ENCODE assay signal across 1 cellular context in the genomic region with DNA sequence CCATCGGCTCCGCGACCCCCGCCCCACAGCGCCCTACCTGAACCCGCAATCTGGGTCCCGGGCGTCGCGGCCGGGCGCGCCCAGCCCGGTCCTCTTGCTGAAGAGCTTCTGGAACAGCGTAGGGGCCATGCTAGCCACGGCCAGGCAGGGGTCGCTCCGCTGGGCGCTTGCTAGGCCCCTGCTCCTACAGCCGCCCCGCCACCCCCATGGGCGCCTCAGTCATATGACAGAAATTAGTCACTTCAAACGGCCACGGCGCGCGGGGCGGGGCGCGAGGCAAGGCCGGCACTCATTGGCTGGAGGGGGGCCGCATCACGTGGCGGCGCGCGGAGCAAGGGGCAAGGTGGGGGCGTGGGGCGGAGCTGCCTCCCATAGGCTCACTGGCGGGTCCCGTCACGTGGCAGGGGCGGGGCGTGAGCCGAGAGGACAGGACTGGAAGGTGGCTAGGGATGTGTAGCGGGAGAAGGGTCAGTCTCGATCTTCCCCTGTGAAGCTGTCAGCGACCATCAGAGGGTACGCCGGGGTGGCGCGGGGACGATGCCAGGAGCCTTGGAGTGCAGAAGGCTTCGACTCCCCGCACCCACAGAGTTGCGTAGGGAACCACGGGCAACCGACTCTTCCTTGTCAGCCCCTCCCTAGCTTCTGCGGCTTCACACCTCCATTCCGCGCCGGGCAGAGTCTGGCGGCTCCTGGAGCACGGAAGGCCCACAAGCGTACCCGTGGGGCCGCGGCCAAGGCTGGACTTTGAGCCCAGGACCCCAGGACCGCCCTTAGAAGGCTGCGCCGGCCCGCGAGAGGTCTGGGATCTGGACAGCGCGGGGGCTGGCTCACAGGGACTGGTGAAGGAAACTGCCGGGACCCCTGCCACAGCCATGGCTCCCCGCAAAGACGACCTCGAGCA.
TF ChIP-seq lines count a peak whose summit lies in the region.

FNIP1 (minus strand) TSS at position 225 of the 901 bp plus-strand sequence; CDS start at position 129, 96 bp downstream.

TF ChIP-seq in HEK293, 187 proteins besides CTCF, POLR2A, EP300 and RAD21 (continued from another document and continues in another):
- TF ChIP-seq, protein P1, sequence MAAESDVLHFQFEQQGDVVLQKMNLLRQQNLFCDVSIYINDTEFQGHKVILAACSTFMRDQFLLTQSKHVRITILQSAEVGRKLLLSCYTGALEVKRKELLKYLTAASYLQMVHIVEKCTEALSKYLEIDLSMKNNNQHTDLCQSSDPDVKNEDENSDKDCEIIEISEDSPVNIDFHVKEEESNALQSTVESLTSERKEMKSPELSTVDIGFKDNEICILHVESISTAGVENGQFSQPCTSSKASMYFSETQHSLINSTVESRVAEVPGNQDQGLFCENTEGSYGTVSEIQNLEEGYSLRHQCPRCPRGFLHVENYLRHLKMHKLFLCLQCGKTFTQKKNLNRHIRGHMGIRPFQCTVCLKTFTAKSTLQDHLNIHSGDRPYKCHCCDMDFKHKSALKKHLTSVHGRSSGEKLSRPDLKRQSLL (tag by site-specific recombination; IDR thresholded peaks at IDR 0.05), result 0 out of 2 replicates have a peak, but pooled peaks have one; percentile 16
- TF ChIP-seq MEIS1 (CRISPR knock-in tag; IDR thresholded peaks at IDR 0.05; ENCODE audit: borderline replicate concordance), result no peak
- TF ChIP-seq, protein P2, sequence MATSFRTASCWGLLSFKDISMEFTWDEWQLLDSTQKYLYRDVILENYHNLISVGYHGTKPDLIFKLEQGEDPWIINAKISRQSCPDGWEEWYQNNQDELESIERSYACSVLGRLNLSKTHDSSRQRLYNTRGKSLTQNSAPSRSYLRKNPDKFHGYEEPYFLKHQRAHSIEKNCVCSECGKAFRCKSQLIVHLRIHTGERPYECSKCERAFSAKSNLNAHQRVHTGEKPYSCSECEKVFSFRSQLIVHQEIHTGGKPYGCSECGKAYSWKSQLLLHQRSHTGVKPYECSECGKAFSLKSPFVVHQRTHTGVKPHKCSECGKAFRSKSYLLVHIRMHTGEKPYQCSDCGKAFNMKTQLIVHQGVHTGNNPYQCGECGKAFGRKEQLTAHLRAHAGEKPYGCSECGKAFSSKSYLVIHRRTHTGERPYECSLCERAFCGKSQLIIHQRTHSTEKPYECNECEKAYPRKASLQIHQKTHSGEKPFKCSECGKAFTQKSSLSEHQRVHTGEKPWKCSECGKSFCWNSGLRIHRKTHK (tag by site-specific recombination; IDR thresholded peaks at IDR 0.05), result no peak
- no peak for TF ChIP-seq ZNF423 (tag by site-specific recombination; IDR thresholded peaks at IDR 0.05)
- no peak for TF ChIP-seq MYNN (tag by site-specific recombination; IDR thresholded peaks at IDR 0.05; ENCODE audit: borderline replicate concordance)
- peak; percentile 90 for TF ChIP-seq ZBTB17 (tag by site-specific recombination; IDR thresholded peaks at IDR 0.05)
- TF ChIP-seq ZNF341 (tag by site-specific recombination; IDR thresholded peaks at IDR 0.05; ENCODE audit: low read depth), result peak; percentile 67
- TF ChIP-seq ZNF366 (tag by site-specific recombination; conservative IDR thresholded peaks at IDR 0.05), result peak; percentile 71
- TF ChIP-seq, protein P3, sequence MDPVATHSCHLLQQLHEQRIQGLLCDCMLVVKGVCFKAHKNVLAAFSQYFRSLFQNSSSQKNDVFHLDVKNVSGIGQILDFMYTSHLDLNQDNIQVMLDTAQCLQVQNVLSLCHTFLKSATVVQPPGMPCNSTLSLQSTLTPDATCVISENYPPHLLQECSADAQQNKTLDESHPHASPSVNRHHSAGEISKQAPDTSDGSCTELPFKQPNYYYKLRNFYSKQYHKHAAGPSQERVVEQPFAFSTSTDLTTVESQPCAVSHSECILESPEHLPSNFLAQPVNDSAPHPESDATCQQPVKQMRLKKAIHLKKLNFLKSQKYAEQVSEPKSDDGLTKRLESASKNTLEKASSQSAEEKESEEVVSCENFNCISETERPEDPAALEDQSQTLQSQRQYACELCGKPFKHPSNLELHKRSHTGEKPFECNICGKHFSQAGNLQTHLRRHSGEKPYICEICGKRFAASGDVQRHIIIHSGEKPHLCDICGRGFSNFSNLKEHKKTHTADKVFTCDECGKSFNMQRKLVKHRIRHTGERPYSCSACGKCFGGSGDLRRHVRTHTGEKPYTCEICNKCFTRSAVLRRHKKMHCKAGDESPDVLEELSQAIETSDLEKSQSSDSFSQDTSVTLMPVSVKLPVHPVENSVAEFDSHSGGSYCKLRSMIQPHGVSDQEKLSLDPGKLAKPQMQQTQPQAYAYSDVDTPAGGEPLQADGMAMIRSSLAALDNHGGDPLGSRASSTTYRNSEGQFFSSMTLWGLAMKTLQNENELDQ (tag by site-specific recombination; IDR thresholded peaks at IDR 0.05; ENCODE audit: low read depth), result no peak
- peak; percentile 98 for TF ChIP-seq SP2 (tag by site-specific recombination; IDR thresholded peaks at IDR 0.05)
- no peak for TF ChIP-seq ZNF792 (tag by site-specific recombination; IDR thresholded peaks at IDR 0.05)
- TF ChIP-seq ZNF654 (tag by site-specific recombination; IDR thresholded peaks at IDR 0.05; ENCODE audit: low read depth), result no peak
- TF ChIP-seq ZNF324 (tag by site-specific recombination; IDR thresholded peaks at IDR 0.05), result peak; percentile 20; the same call in 1 of the 2 replicates
- TF ChIP-seq ZNF23 (tag by site-specific recombination; IDR thresholded peaks at IDR 0.05; ENCODE audit: borderline replicate concordance), result no peak
- TF ChIP-seq ZFP37 (tag by site-specific recombination; IDR thresholded peaks at IDR 0.05), result 0 out of 2 replicates have a peak, but pooled peaks have one; percentile 18
- TF ChIP-seq, protein P4, sequence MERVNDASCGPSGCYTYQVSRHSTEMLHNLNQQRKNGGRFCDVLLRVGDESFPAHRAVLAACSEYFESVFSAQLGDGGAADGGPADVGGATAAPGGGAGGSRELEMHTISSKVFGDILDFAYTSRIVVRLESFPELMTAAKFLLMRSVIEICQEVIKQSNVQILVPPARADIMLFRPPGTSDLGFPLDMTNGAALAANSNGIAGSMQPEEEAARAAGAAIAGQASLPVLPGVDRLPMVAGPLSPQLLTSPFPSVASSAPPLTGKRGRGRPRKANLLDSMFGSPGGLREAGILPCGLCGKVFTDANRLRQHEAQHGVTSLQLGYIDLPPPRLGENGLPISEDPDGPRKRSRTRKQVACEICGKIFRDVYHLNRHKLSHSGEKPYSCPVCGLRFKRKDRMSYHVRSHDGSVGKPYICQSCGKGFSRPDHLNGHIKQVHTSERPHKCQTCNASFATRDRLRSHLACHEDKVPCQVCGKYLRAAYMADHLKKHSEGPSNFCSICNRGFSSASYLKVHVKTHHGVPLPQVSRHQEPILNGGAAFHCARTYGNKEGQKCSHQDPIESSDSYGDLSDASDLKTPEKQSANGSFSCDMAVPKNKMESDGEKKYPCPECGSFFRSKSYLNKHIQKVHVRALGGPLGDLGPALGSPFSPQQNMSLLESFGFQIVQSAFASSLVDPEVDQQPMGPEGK (tag by site-specific recombination; IDR thresholded peaks at IDR 0.05), result peak; percentile 97
- 0 out of 2 replicates have a peak, but pooled peaks have one; percentile 60 for TF ChIP-seq GLI4 (tag by site-specific recombination; IDR thresholded peaks at IDR 0.05)
- peak; percentile 45 for TF ChIP-seq YY1 (tag by site-specific recombination; IDR thresholded peaks at IDR 0.05)
- no peak for TF ChIP-seq ZNF248 (tag by site-specific recombination; IDR thresholded peaks at IDR 0.05)
- TF ChIP-seq ZNF24 (tag by site-specific recombination; IDR thresholded peaks at IDR 0.05), result peak; percentile 14
- TF ChIP-seq ZXDB (tag by site-specific recombination; IDR thresholded peaks at IDR 0.05), result peak; percentile 92
- 0 out of 2 replicates have a peak, but pooled peaks have one; percentile 58 for TF ChIP-seq ZNF148 (tag by site-specific recombination; IDR thresholded peaks at IDR 0.05; ENCODE audit: borderline replicate concordance)
- no peak for TF ChIP-seq BCL11A (tag by site-specific recombination; IDR thresholded peaks at IDR 0.05; ENCODE audit: low read depth)
- TF ChIP-seq ZNF404 (tag by site-specific recombination; IDR thresholded peaks at IDR 0.05), result no peak
- TF ChIP-seq ZNF274 (IDR thresholded peaks at IDR 0.05; ENCODE audit: low read length), result no peak
- no peak for TF ChIP-seq ZNF274 (tag by site-specific recombination; IDR thresholded peaks at IDR 0.05; ENCODE audit: borderline replicate concordance)
- TF ChIP-seq ZNF747 (tag by site-specific recombination; IDR thresholded peaks at IDR 0.05), result no peak
- peak; percentile 15; the same call in 1 of the 2 replicates for TF ChIP-seq ZNF843 (tag by site-specific recombination; IDR thresholded peaks at IDR 0.05)
- TF ChIP-seq ZNF488 (tag by site-specific recombination; IDR thresholded peaks at IDR 0.05), result no peak
- no peak for TF ChIP-seq ZNF791 (tag by site-specific recombination; IDR thresholded peaks at IDR 0.05)
- TF ChIP-seq ZNF529 (tag by site-specific recombination; IDR thresholded peaks at IDR 0.05; ENCODE audit: insufficient replicate concordance), result no peak
- no peak for TF ChIP-seq ZNF214 (tag by site-specific recombination; IDR thresholded peaks at IDR 0.05; ENCODE audit: borderline replicate concordance)
- no peak for TF ChIP-seq ZNF433 (tag by site-specific recombination; IDR thresholded peaks at IDR 0.05; ENCODE audit: low read depth)
- no peak for TF ChIP-seq ZNF549 (tag by site-specific recombination; IDR thresholded peaks at IDR 0.05)
- no peak for TF ChIP-seq ZNF211 (tag by site-specific recombination; IDR thresholded peaks at IDR 0.05; ENCODE audit: low read depth)
- TF ChIP-seq ZNF473 (tag by site-specific recombination; IDR thresholded peaks at IDR 0.05), result no peak
- no peak for TF ChIP-seq REPIN1 (tag by site-specific recombination; IDR thresholded peaks at IDR 0.05; ENCODE audit: low read depth)
- TF ChIP-seq ZNF521 (tag by site-specific recombination; IDR thresholded peaks at IDR 0.05), result no peak
- TF ChIP-seq ZNF776 (tag by site-specific recombination; IDR thresholded peaks at IDR 0.05; ENCODE audit: borderline replicate concordance), result no peak
- TF ChIP-seq, protein P5, sequence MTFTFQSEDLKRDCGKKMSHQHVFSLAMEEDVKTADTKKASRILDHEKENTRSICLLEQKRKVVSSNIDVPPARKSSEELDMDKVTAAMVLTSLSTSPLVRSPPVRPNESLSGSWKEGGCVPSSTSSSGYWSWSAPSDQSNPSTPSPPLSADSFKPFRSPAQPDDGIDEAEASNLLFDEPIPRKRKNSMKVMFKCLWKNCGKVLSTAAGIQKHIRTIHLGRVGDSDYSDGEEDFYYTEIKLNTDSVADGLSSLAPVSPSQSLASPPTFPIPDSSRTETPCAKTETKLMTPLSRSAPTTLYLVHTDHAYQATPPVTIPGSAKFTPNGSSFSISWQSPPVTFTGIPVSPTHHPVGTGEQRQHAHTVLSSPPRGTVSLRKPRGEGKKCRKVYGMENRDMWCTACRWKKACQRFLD (tag by site-specific recombination; IDR thresholded peaks at IDR 0.05), result no peak
- TF ChIP-seq, protein P6, sequence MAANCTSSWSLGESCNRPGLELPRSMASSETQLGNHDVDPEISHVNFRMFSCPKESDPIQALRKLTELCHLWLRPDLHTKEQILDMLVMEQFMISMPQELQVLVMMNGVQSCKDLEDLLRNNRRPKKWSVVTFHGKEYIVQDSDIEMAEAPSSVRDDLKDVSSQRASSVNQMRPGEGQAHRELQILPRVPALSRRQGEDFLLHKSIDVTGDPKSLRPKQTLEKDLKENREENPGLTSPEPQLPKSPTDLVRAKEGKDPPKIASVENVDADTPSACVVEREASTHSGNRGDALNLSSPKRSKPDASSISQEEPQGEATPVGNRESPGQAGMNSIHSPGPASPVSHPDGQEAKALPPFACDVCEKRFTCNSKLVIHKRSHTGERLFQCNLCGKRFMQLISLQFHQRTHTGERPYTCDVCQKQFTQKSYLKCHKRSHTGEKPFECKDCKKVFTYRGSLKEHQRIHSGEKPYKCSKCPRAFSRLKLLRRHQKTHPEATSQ (tag by site-specific recombination; IDR thresholded peaks at IDR 0.05), result 0 out of 2 replicates have a peak, but pooled peaks have one; percentile 52
- TF ChIP-seq, protein P7, sequence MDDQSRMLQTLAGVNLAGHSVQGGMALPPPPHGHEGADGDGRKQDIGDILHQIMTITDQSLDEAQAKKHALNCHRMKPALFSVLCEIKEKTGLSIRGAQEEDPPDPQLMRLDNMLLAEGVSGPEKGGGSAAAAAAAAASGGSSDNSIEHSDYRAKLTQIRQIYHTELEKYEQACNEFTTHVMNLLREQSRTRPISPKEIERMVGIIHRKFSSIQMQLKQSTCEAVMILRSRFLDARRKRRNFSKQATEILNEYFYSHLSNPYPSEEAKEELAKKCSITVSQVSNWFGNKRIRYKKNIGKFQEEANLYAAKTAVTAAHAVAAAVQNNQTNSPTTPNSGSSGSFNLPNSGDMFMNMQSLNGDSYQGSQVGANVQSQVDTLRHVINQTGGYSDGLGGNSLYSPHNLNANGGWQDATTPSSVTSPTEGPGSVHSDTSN (CRISPR knock-in tag; IDR thresholded peaks at IDR 0.05), result no peak; the same call in 1 of the 2 replicates
- peak; percentile 35; the same call in 1 of the 2 replicates for TF ChIP-seq HOXD13 (CRISPR knock-in tag; IDR thresholded peaks at IDR 0.05; ENCODE audit: borderline replicate concordance)
- no peak for TF ChIP-seq ZBTB1 (tag by site-specific recombination; IDR thresholded peaks at IDR 0.05)
- TF ChIP-seq ZNF610 (tag by site-specific recombination; IDR thresholded peaks at IDR 0.05; ENCODE audit: borderline replicate concordance), result 0 out of 2 replicates have a peak, but pooled peaks have one; percentile 15
- TF ChIP-seq ZFP69B (tag by site-specific recombination; IDR thresholded peaks at IDR 0.05), result peak; percentile 95
- peak; percentile 73 for TF ChIP-seq ZIC2 (tag by site-specific recombination; IDR thresholded peaks at IDR 0.05)
- no peak for TF ChIP-seq ZNF239 (tag by site-specific recombination; IDR thresholded peaks at IDR 0.05)
- no peak for TF ChIP-seq ZNF169 (tag by site-specific recombination; IDR thresholded peaks at IDR 0.05)
